ENCODE assay signal across 8 cellular contexts in the genomic region with DNA sequence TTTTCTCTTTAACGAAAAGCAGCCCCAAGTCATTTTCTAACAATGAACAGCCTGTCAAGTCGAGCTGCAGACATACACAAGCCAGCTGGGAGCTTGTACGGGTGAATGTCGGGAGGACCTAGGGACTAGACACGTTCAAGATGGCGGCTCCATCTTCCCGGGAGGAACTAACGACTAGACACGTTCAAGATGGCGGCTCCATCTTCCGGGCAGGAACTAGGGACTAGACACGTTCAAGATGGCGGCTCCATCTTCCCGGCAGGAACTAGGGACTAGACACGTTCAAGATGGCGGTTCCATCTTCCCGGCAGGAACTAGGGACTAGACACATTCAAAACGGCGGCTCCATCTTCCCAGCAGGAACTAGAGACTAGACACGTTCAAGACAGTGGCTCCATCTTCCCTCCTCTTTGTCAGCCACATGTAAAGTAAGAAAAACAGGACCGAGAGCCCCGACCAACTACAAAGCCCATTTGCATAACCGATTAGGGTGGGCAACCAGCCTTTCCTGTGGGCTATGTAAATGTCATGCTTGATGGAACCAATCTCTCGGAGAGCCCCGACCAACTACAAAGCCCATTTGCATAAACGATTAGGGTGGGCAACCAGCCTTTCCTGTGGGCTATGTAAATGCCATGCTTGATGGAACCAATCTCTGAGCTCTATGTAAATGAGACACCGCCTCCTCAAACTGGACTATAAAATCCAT.
DNase-seq lines count a peak whose midpoint lies in the region; ATAC-seq, FAIRE-seq and TF ChIP-seq lines count a peak whose summit lies in the region.

No MANE protein-coding gene starts in this region.

- peak; percentile 13 for DNase-seq in CD1c-positive myeloid dendritic cell (ENCODE audit: extremely low spot score)
- DNase-seq in bronchial epithelial cell (ENCODE audit: low read depth) = peak; percentile 3
- peak; percentile 54 for DNase-seq in left lobe of liver (ENCODE audit: low spot score)
- DNase-seq in stromal cell of bone marrow (ENCODE audit: low read depth) = peak; percentile 65
- DNase-seq in NCI-H526 (lab: John Stamatoyannopoulos, UW) = no peak
- no peak for DNase-seq in NCI-H2171 treated with DMSO at 0.1 percent for 48 hours (lab: John Stamatoyannopoulos, UW)

- no peaks in the 10 kb centered on the region for H3K36me3 ChIP-seq in bronchial epithelial cell (ENCODE audit: control insufficient read depth, insufficient read depth, low read length)

- TF ChIP-seq CTCF in bronchial epithelial cell (IDR thresholded peaks at IDR 0.05; ENCODE audit: insufficient read depth, low read length, severe bottlenecking) = no peak

- H3K27me3 ChIP-seq in bronchial epithelial cell (ENCODE audit: control insufficient read depth, insufficient read depth, low read length) = no peaks in the 10 kb centered on the region

- peak overlapping the region; percentile 1 for H3K4me3 ChIP-seq in bronchial epithelial cell (ENCODE audit: low read depth, low read length)

- FAIRE-seq in bronchial epithelial cell (lab: Jason Lieb, UNC) = peak; percentile 62

- peak; percentile 62 for ATAC-seq in HG02870 (IDR thresholded peaks at IDR 0.05; ENCODE audit: unreplicated experiment)
- ATAC-seq in left lobe of liver = no peak
- ATAC-seq in HG03571 (IDR thresholded peaks at IDR 0.05; ENCODE audit: unreplicated experiment) = no peak

Comparison
In these comparisons a context has a peak if more than half of its experiments do, and no peak if none do; other contexts are left out.
1. DNase-seq: peak in CD1c-positive myeloid dendritic cell (single experiment), bronchial epithelial cell (single experiment), left lobe of liver (single experiment) and stromal cell of bone marrow (single experiment); none in NCI-H526 (0 of 2) and NCI-H2171 treated with DMSO at 0.1 percent for 48 hours (single experiment).